Comparison of ENCODE assay signal across 8 cellular contexts in genomic region chr15:89888214-89888804, GRCh38. TPM values are rescaled to one million over a fixed set of nuclear protein-coding genes. Genes with fewer than 3 reads are reported as not detected.
DNase-seq lines count a peak whose midpoint lies in the region; ATAC-seq and TF ChIP-seq lines count a peak whose summit lies in the region.

No MANE protein-coding gene starts in this region.

- H3K9me2 ChIP-seq in GM23338 (ENCODE audit: insufficient read depth), result no peaks in the 10 kb centered on the region

- H3K36me3 ChIP-seq in GM23338 (ENCODE audit: insufficient read depth) (peaks cover 10% of the 10 kb centered on the region; the same call in 1 of the 2 replicates), H7 (replicated peaks; ENCODE audit: control insufficient read depth, insufficient read depth, low read length) (peaks cover 7% of the 10 kb centered on the region)

- H3K4me2 ChIP-seq in GM23338, result no peak overlapping the region

- H3K4me3 Mint-ChIP-seq in GM23338, result no peak overlapping the region
- no peak overlapping the region for H3K4me3 Mint-ChIP-seq in activated CD4-positive, alpha-beta memory T cell treated with anti-CD3 and anti-CD28 coated beads for 36 hours

- no peak overlapping the region for H3K27ac ChIP-seq in GM23338 (ENCODE audit: low read depth)

- H3K4me1 ChIP-seq in GM23338 (ENCODE audit: insufficient read depth), result 0 out of 2 replicates have a peak, but pooled peaks cover 6% of the 10 kb centered on the region

- no peak overlapping the region for H3K27ac Mint-ChIP-seq in GM23338
- H3K27ac Mint-ChIP-seq in activated CD4-positive, alpha-beta memory T cell treated with anti-CD3 and anti-CD28 coated beads for 36 hours, result no peak overlapping the region

- intact Hi-C loops in activated CD4-positive, alpha-beta memory T cell treated with anti-CD3 and anti-CD28 coated beads for 36 hours (cut with micrococcal nuclease), result no loop called here

- peaks cover 9% of the 10 kb centered on the region for H4K20me1 ChIP-seq in GM23338 (replicated peaks; ENCODE audit: insufficient read depth)

- H3K27me3 Mint-ChIP-seq in GM23338 (ENCODE audit: insufficient read depth, low read depth, poor library complexity), result no peaks in the 10 kb centered on the region
- H3K27me3 Mint-ChIP-seq in activated CD4-positive, alpha-beta memory T cell treated with anti-CD3 and anti-CD28 coated beads for 36 hours, result no peaks in the 10 kb centered on the region

- DNase-seq in AG08396 (ENCODE audit: low spot score), result peak; percentile 54
- DNase-seq in GM23338 (ENCODE audit: low spot score), result peak; percentile 61
- DNase-seq in SHP77 (lab: John Stamatoyannopoulos, UW), result peak; percentile 7 to 35
- peak; percentile 61 for DNase-seq in glomerular visceral epithelial cell (ENCODE audit: extremely low spot score)
- no peak for DNase-seq in activated CD4-positive, alpha-beta memory T cell treated with anti-CD3 and anti-CD28 coated beads for 36 hours
- no peak for DNase-seq in H7

- peaks cover 31% of the 10 kb centered on the region; the same call in 2 of the 3 replicates for H3K36me3 Mint-ChIP-seq in GM23338 (ENCODE audit: low read depth)
- peaks cover 21% of the 10 kb centered on the region for H3K36me3 Mint-ChIP-seq in activated CD4-positive, alpha-beta memory T cell treated with anti-CD3 and anti-CD28 coated beads for 36 hours

- H3K79me2 ChIP-seq in GM23338 (replicated peaks; ENCODE audit: insufficient read depth), result peaks cover 33% of the 10 kb centered on the region

- ATAC-seq in GM23338, result no peak
- ATAC-seq in HG02885 (IDR thresholded peaks at IDR 0.05; ENCODE audit: poor library complexity, unreplicated experiment), result no peak
- ATAC-seq in HG02642 (IDR thresholded peaks at IDR 0.05; ENCODE audit: poor library complexity, unreplicated experiment), result no peak

- no peaks in the 10 kb centered on the region for H3K9me3 Mint-ChIP-seq in GM23338
- no peaks in the 10 kb centered on the region for H3K9me3 Mint-ChIP-seq in activated CD4-positive, alpha-beta memory T cell treated with anti-CD3 and anti-CD28 coated beads for 36 hours

- no peak overlapping the region for H2AFZ ChIP-seq in GM23338

- CTCF ChIA-PET in activated CD4-positive, alpha-beta memory T cell treated with anti-CD3 and anti-CD28 coated beads for 36 hours (lab: Charles Lee), result interaction anchor here (0.6 to 6.4 kb wide), 9 partner anchors 13 to 199 kb away, joined by 3 to 86 read pairs (median 4); no protein-coding TSS in a partner anchor

- POLR2A ChIA-PET in activated CD4-positive, alpha-beta memory T cell treated with anti-CD3 and anti-CD28 coated beads for 36 hours (lab: Charles Lee), result no interaction called here

- H3K27me3 ChIP-seq in GM23338 (ENCODE audit: insufficient read depth) (no peaks in the 10 kb centered on the region), H7 (ENCODE audit: control insufficient read depth, insufficient read depth, low read length) (no peaks in the 10 kb centered on the region)

- no peaks in the 10 kb centered on the region for H3F3A ChIP-seq in GM23338 (replicated peaks; ENCODE audit: low read depth)

- peak; percentile 49 to 57 for TF ChIP-seq CTCF in GM23338 (conservative IDR thresholded peaks at IDR 0.05; ENCODE audit: low read depth in 2 of 2)

- H3K4me3 ChIP-seq in GM23338 (no peak overlapping the region), H7 (ENCODE audit: insufficient read depth, low read depth, low read length) (no peak overlapping the region)

- H3K4me1 Mint-ChIP-seq in GM23338, result no peaks in the 10 kb centered on the region
- peaks cover 36% of the 10 kb centered on the region for H3K4me1 Mint-ChIP-seq in activated CD4-positive, alpha-beta memory T cell treated with anti-CD3 and anti-CD28 coated beads for 36 hours (ENCODE audit: low read depth)

TF ChIP-seq in GM23338, 12 proteins besides CTCF, POLR2A, EP300 and RAD21 (continues in another document):
- no peak for TF ChIP-seq ETS1 (IDR thresholded peaks at IDR 0.05)
- no peak for TF ChIP-seq ZNF331 (CRISPR knock-in tag; IDR thresholded peaks at IDR 0.05; ENCODE audit: low read depth)
- TF ChIP-seq REST (IDR thresholded peaks at IDR 0.05; ENCODE audit: unreplicated experiment), result no peak
- TF ChIP-seq CREB1 (CRISPR knock-in tag; IDR thresholded peaks at IDR 0.05; ENCODE audit: low read depth), result no peak
- TF ChIP-seq EZH2phosphoT487 (IDR thresholded peaks at IDR 0.05; ENCODE audit: unreplicated experiment), result no peak
- TF ChIP-seq ZNF114 (CRISPR knock-in tag; IDR thresholded peaks at IDR 0.05), result no peak
- no peak for TF ChIP-seq NANOG (IDR thresholded peaks at IDR 0.05; ENCODE audit: borderline replicate concordance)

RNA-seq across cellular contexts. Expression of gene AP3S2, which starts 5.5 kb away (rescaled TPM):
- total RNA-seq in GM23338 (2014; rRNA removed; shearing (Covaris generic)), result 90.8 and 93.3 TPM in 2 replicates
- polyA plus RNA-seq in GM23338 (2016; fragmentation: Nextera tagmentation; extraction: Ambion mirVana), result 8.5 and 9.4 TPM in 2 replicates
- total RNA-seq in activated CD4-positive, alpha-beta memory T cell treated with anti-CD3 and anti-CD28 coated beads for 36 hours, result 10 to 100 TPM; 17.2 to 23.5 TPM
- 39.6 and 62.8 TPM in 2 replicates for total RNA-seq in H7 (2014; rRNA removed; shearing (Covaris generic))

RNA-seq across cellular contexts. Expression of gene ARPIN, which starts 24.4 kb away (rescaled TPM):
- total RNA-seq in GM23338 (2014; rRNA removed; shearing (Covaris generic)), result 1.4 and 2.8 TPM in 2 replicates
- polyA plus RNA-seq in GM23338 (2016; fragmentation: Nextera tagmentation; extraction: Ambion mirVana), result 0.68 and 0.79 TPM in 2 replicates
- under 1 TPM in 1 of 2 experiments, not detected in 1; 0.05 TPM for total RNA-seq in activated CD4-positive, alpha-beta memory T cell treated with anti-CD3 and anti-CD28 coated beads for 36 hours
- 2.1 and 2.6 TPM in 2 replicates for total RNA-seq in H7 (2014; rRNA removed; shearing (Covaris generic))

Comparison
In these comparisons a context has a peak if more than half of its experiments do, and no peak if none do; other contexts are left out.
1. DNase-seq: peak in AG08396 (single experiment), GM23338 (single experiment), SHP77 (2 of 2) and glomerular visceral epithelial cell (single experiment); none in activated CD4-positive, alpha-beta memory T cell treated with anti-CD3 and anti-CD28 coated beads for 36 hours (single experiment) and H7 (single experiment).